In genomic region chr9:128921881-128922763, GRCh38 we compare ENCODE assay signal across 8 cellular contexts. TPM values are rescaled to one million over a fixed set of nuclear protein-coding genes. Genes with fewer than 3 reads are reported as not detected.
DNase-seq lines count a peak whose midpoint lies in the region; ATAC-seq and TF ChIP-seq lines count a peak whose summit lies in the region.

No MANE protein-coding gene starts in this region.

- peak overlapping the region in 9 of 10 donors; percentile 32 to 77 (median 64) for H3K4me3 Mint-ChIP-seq in naive thymus-derived CD4-positive, alpha-beta T cell

- peak; percentile 62 for ATAC-seq in naive thymus-derived CD4-positive, alpha-beta T cell
- ATAC-seq in HG02973 (IDR thresholded peaks at IDR 0.05; ENCODE audit: unreplicated experiment) (no peak), GM18520 (IDR thresholded peaks at IDR 0.05; ENCODE audit: unreplicated experiment) (no peak)

- H3K4me1 Mint-ChIP-seq in naive thymus-derived CD4-positive, alpha-beta T cell = peaks cover 10 to 27% (median 15%) of the 10 kb centered on the region in 7 donors

- H3K9me3 ChIP-seq in OCI-LY7 (ENCODE audit: low read length) (no peaks in the 10 kb centered on the region), esophagus muscularis mucosa (no peaks in the 10 kb centered on the region)
- H3K9me3 ChIP-seq in naive thymus-derived CD4-positive, alpha-beta T cell (ENCODE audit: control insufficient read depth in 2 of 3, low read length in 3 of 3) = no peaks in the 10 kb centered on the region

- no peak for TF ChIP-seq EP300 in esophagus muscularis mucosa (IDR thresholded peaks at IDR 0.05)

- intact Hi-C loops in OCI-LY7 (cut with micrococcal nuclease; ENCODE audit: unreplicated experiment) = loop anchor here (1.0 to 10.0 kb wide), 4 partner anchors 20 to 370 kb away; partner anchors contain the start of genes SPTAN1 and ZDHHC12
- intact Hi-C loops in esophagus muscularis mucosa (cut with DNase I) = loop anchor here (5.0 kb wide), 1 partner anchor 40 kb away; the partner anchor contains the start of genes KYAT1 and LRRC8A
- intact Hi-C loops in naive thymus-derived CD4-positive, alpha-beta T cell (cut with micrococcal nuclease) = loop anchor here in 1 of 2 donors (1.0 kb wide), 1 partner anchor 40 kb away; the partner anchor contains the start of gene LRRC8A

- peaks cover 0 to 2% (median 0%) of the 10 kb centered on the region in 11 donors for H3K9me3 Mint-ChIP-seq in naive thymus-derived CD4-positive, alpha-beta T cell

- peaks cover 0 to 13% (median 3%) of the 10 kb centered on the region in 5 donors for H3K36me3 Mint-ChIP-seq in naive thymus-derived CD4-positive, alpha-beta T cell

- H4K20me1 ChIP-seq in OCI-LY7 (ENCODE audit: insufficient read depth, low read length) = no peaks in the 10 kb centered on the region

- TF ChIP-seq CTCF in AG04449 (IDR thresholded peaks at IDR 0.05; ENCODE audit: insufficient read depth, low read length, missing control alignments) (no peak), OCI-LY7 (conservative IDR thresholded peaks at IDR 0.05; ENCODE audit: low read length) (no peak), esophagus muscularis mucosa (IDR thresholded peaks at IDR 0.05) (peak in 2 of 3 experiments; percentile 9 to 13)

- no peaks in the 10 kb centered on the region for H3K27me3 ChIP-seq in esophagus muscularis mucosa
- no peaks in the 10 kb centered on the region for H3K27me3 ChIP-seq in naive thymus-derived CD4-positive, alpha-beta T cell (ENCODE audit: control insufficient read depth in 2 of 2, insufficient read depth in 2 of 2, low read length in 2 of 2)

- H3K27ac ChIP-seq in OCI-LY7 (ENCODE audit: low read depth, low read length, poor library complexity, severe bottlenecking) = peak overlapping the region; percentile 98
- peak overlapping the region; percentile 83 to 89 (median 86) for H3K27ac ChIP-seq in esophagus muscularis mucosa (replicated peaks in 1 of 4)
- peak overlapping the region; percentile 47 for H3K27ac ChIP-seq in naive thymus-derived CD4-positive, alpha-beta T cell (ENCODE audit: low read depth, low read length)

- CTCF ChIA-PET in AG04449 (lab: Yijun Ruan, JAX) = interaction anchor here (11.2 kb wide), 1 partner anchor 58 kb away, joined by 294 read pairs; no protein-coding TSS in a partner anchor
- CTCF ChIA-PET in OCI-LY7 (lab: Charles Lee; ENCODE audit: unreplicated experiment) = interaction anchor here (0.7 to 0.9 kb wide), 2 partner anchors 106 to 786 kb away, joined by 3 read pairs; partner anchors contain the start of gene SH3GLB2
- CTCF ChIA-PET in naive thymus-derived CD4-positive, alpha-beta T cell (lab: Charles Lee) = interaction anchor here (1.3 kb wide), 1 partner anchor 62 kb away, joined by 3 read pairs; no protein-coding TSS in a partner anchor

- no peak for TF ChIP-seq POLR2A in esophagus muscularis mucosa (IDR thresholded peaks at IDR 0.05; ENCODE audit: low read depth)

- BruUV-seq in OCI-LY7 (replicated peaks; lab: Mats Ljungman, UMichigan) = TSS peak; percentile 85

- peaks cover 0 to 3% (median 0%) of the 10 kb centered on the region in 5 donors for H3K27me3 Mint-ChIP-seq in naive thymus-derived CD4-positive, alpha-beta T cell

- WGBS in esophagus muscularis mucosa = 16% methylated on average over 24 of the region's 32 CpGs

- DNase-seq in AG04449 (ENCODE audit: low read depth, low spot score) (no peak), OCI-LY7 (ENCODE audit: low spot score) (peak; percentile 86), esophagus muscularis mucosa (ENCODE audit: extremely low spot score) (no peak), SIG-M5 (lab: John Stamatoyannopoulos, UW) (no peak)
- DNase-seq in naive thymus-derived CD4-positive, alpha-beta T cell = peak in 1 of 9 donors; percentile 15
- no peak for DNase-seq in activated CD4-positive, alpha-beta T cell treated with anti-CD3 and anti-CD28 coated beads, Interleukin-2, amount 50 U/mL, for 4 hours

- H3K4me3 ChIP-seq in AG04449 (ENCODE audit: low read depth, low read length) = peak overlapping the region; percentile 46
- H3K4me3 ChIP-seq in OCI-LY7 (ENCODE audit: low read depth, low read length, poor library complexity, severe bottlenecking) = peak overlapping the region; percentile 79
- peak overlapping the region; percentile 61 to 69 (median 66) for H3K4me3 ChIP-seq in esophagus muscularis mucosa
- H3K4me3 ChIP-seq in naive thymus-derived CD4-positive, alpha-beta T cell (ENCODE audit: low read length) = peak overlapping the region; percentile 35

- H3K9me2 ChIP-seq in OCI-LY7 (ENCODE audit: insufficient read depth, low read length) = no peaks in the 10 kb centered on the region

- H3K36me3 ChIP-seq in OCI-LY7 (ENCODE audit: insufficient read depth, low read length) (peaks cover 30% of the 10 kb centered on the region; the same call in 1 of the 2 replicates), esophagus muscularis mucosa (peaks cover 0 to 21% (median 9%) of the 10 kb centered on the region in 4 donors)
- H3K36me3 ChIP-seq in naive thymus-derived CD4-positive, alpha-beta T cell (ENCODE audit: control insufficient read depth in 2 of 3, insufficient read depth in 3 of 3, low read length in 3 of 3) = peaks cover 0 to 15% (median 5%) of the 10 kb centered on the region in 3 experiments

- peak overlapping the region; percentile 97 for H3K4me2 ChIP-seq in OCI-LY7 (ENCODE audit: low read length)

- H2AFZ ChIP-seq in OCI-LY7 (ENCODE audit: low read length) = peak overlapping the region; percentile 37

- POLR2A ChIA-PET in AG04449 (lab: Yijun Ruan, JAX) (interaction anchor here (0.5 to 0.9 kb wide), 2 partner anchors 25 to 44 kb away, joined by 3 to 5 read pairs; partner anchors contain the start of genes DOLK and NUP188), OCI-LY7 (lab: Charles Lee) (interaction anchor here (0.6 to 2.2 kb wide), 10 partner anchors 41 to 772 kb away, joined by 3 to 10 read pairs (median 4); partner anchors contain the start of genes KYAT1 and LRRC8A)
- POLR2A ChIA-PET in naive thymus-derived CD4-positive, alpha-beta T cell (lab: Charles Lee) = interaction anchor here (1.1 to 3.1 kb wide), 4 partner anchors 20 to 238 kb away, joined by 3 to 14 read pairs (median 3); no protein-coding TSS in a partner anchor

- peaks cover 5% of the 10 kb centered on the region; the same call in 1 of the 2 replicates for H3K79me2 ChIP-seq in OCI-LY7 (ENCODE audit: insufficient read depth, low read depth, low read length)

- H3K4me1 ChIP-seq in OCI-LY7 (ENCODE audit: insufficient read depth, low read length, poor library complexity, severe bottlenecking) (peaks cover 37% of the 10 kb centered on the region), esophagus muscularis mucosa (peaks cover 43 to 60% (median 56%) of the 10 kb centered on the region in 4 donors)
- peaks cover 0 to 6% of the 10 kb centered on the region in 2 donors for H3K4me1 ChIP-seq in naive thymus-derived CD4-positive, alpha-beta T cell (ENCODE audit: control insufficient read depth in 2 of 2, insufficient read depth in 2 of 2, low read length in 2 of 2)

- peak overlapping the region in 6 of 9 donors; percentile 14 to 83 (median 62) for H3K27ac Mint-ChIP-seq in naive thymus-derived CD4-positive, alpha-beta T cell

RNA-seq across cellular contexts. Expression of gene PHYHD1, which starts 1.3 kb away (rescaled TPM):
- total RNA-seq in OCI-LY7 (2014; rRNA removed; shearing (Covaris generic)) = 69.0 and 83.5 TPM in 2 replicates
- total RNA-seq in OCI-LY7 (2022) = 132 and 150 TPM in 2 replicates
- 10 to 100 TPM; 10.4 to 22.3 (median 12.0) TPM for total RNA-seq in esophagus muscularis mucosa
- 1 to 10 TPM; 1.1 to 3.2 (median 3.1) TPM for total RNA-seq in naive thymus-derived CD4-positive, alpha-beta T cell
- polyA plus RNA-seq in naive thymus-derived CD4-positive, alpha-beta T cell = 1 to 10 TPM; 3.0 to 5.1 TPM

RNA-seq across cellular contexts. Expression of gene DOLK, which starts 25.3 kb away (rescaled TPM):
- 9.6 and 11.2 TPM in 2 replicates for total RNA-seq in OCI-LY7 (2014; rRNA removed; shearing (Covaris generic))
- total RNA-seq in OCI-LY7 (2022) (5.1 and 5.8 TPM in 2 replicates), esophagus muscularis mucosa (10 to 100 TPM; 10.4 to 20.7 (median 14.1) TPM)
- total RNA-seq in naive thymus-derived CD4-positive, alpha-beta T cell = 10 to 100 TPM in 2 of 5 experiments, 1 to 10 TPM in 3; 6.0 to 12.8 (median 9.5) TPM
- 10 to 100 TPM in 1 of 2 donors, 1 to 10 TPM in 1; 7.6 to 10.5 TPM for polyA plus RNA-seq in naive thymus-derived CD4-positive, alpha-beta T cell

RNA-seq across cellular contexts. Expression of gene NUP188, which starts 25.4 kb away (rescaled TPM):
- total RNA-seq in OCI-LY7 (2014; rRNA removed; shearing (Covaris generic)) = 70.5 and 73.6 TPM in 2 replicates
- total RNA-seq in OCI-LY7 (2022) = 83.8 and 91.6 TPM in 2 replicates
- total RNA-seq in esophagus muscularis mucosa = 10 to 100 TPM; 22.9 to 34.0 (median 29.4) TPM
- 10 to 100 TPM; 55.7 to 98.7 (median 63.7) TPM for total RNA-seq in naive thymus-derived CD4-positive, alpha-beta T cell
- polyA plus RNA-seq in naive thymus-derived CD4-positive, alpha-beta T cell = 10 to 100 TPM; 24.8 to 39.5 TPM

RNA-seq across cellular contexts. Expression of gene LRRC8A, which starts 40.2 kb away (rescaled TPM):
- 20.0 and 26.9 TPM in 2 replicates for total RNA-seq in OCI-LY7 (2014; rRNA removed; shearing (Covaris generic))
- total RNA-seq in OCI-LY7 (2022) (21.0 and 22.9 TPM in 2 replicates), esophagus muscularis mucosa (10 to 100 TPM; 39.5 to 94.2 (median 55.6) TPM)
- 10 to 100 TPM; 31.3 to 48.8 (median 34.5) TPM for total RNA-seq in naive thymus-derived CD4-positive, alpha-beta T cell
- 10 to 100 TPM; 24.2 to 54.0 TPM for polyA plus RNA-seq in naive thymus-derived CD4-positive, alpha-beta T cell

RNA-seq across cellular contexts. Expression of gene KYAT1, which starts 40.4 kb away (rescaled TPM):
- 38.2 and 44.7 TPM in 2 replicates for total RNA-seq in OCI-LY7 (2014; rRNA removed; shearing (Covaris generic))
- 28.3 and 34.5 TPM in 2 replicates for total RNA-seq in OCI-LY7 (2022)
- total RNA-seq in esophagus muscularis mucosa = 1 to 10 TPM; 4.3 to 8.4 (median 6.2) TPM
- total RNA-seq in naive thymus-derived CD4-positive, alpha-beta T cell = 10 to 100 TPM in 4 of 5 experiments, 1 to 10 TPM in 1; 7.2 to 18.2 (median 14.8) TPM
- 10 to 100 TPM in 1 of 2 donors, 1 to 10 TPM in 1; 9.8 to 14.2 TPM for polyA plus RNA-seq in naive thymus-derived CD4-positive, alpha-beta T cell

Comparison
In these comparisons a context has a peak if more than half of its experiments do, and no peak if none do; other contexts are left out.
1. CTCF ChIP-seq: peak in esophagus muscularis mucosa (2 of 3); none in AG04449 (single experiment) and OCI-LY7 (single experiment).
2. H3K27ac ChIP-seq: peak in every context shown above with its lines; median percentile 98 in OCI-LY7; 86 in esophagus muscularis mucosa; 47 in naive thymus-derived CD4-positive, alpha-beta T cell.
3. Peak in every context shown above with its lines, with median percentiles within 50 percentile points of each other: H3K4me3 ChIP-seq.